Comparison of ENCODE assay signal across 1 cellular context in the genomic region with DNA sequence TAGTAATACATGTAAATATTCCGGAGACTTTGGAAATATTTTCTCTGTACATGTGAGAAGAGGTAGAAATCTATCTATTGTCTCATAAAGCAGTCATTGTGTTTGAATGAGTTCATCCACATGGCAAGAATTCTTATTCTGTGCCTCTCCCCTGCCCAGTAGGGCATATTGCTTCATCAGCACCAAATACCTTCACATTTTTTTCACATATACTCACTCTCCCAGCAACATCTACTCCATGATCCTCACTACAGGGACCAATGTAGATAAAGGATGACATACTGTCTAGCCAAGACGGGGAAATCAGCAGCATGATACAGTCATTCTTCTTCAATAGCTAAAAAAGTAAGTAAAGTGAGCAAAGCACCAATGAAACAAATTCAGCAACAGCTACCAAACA.
TF ChIP-seq lines count a peak whose summit lies in the region.

No MANE protein-coding gene starts in this region.

TF ChIP-seq in Ishikawa, 13 proteins besides CTCF, POLR2A, EP300 and RAD21:
- TF ChIP-seq, protein P1, sequence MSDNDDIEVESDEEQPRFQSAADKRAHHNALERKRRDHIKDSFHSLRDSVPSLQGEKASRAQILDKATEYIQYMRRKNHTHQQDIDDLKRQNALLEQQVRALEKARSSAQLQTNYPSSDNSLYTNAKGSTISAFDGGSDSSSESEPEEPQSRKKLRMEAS (IDR thresholded peaks at IDR 0.05): 0 out of 2 replicates have a peak, but pooled peaks have one; percentile 16
- peak; percentile 72 for TF ChIP-seq TEAD4 (IDR thresholded peaks at IDR 0.05)
- peak; percentile 91 for TF ChIP-seq CEBPB (IDR thresholded peaks at IDR 0.05)
- TF ChIP-seq EGR1 (IDR thresholded peaks at IDR 0.05): no peak
